ENCODE assay signal across 1 cellular context in the genomic region with DNA sequence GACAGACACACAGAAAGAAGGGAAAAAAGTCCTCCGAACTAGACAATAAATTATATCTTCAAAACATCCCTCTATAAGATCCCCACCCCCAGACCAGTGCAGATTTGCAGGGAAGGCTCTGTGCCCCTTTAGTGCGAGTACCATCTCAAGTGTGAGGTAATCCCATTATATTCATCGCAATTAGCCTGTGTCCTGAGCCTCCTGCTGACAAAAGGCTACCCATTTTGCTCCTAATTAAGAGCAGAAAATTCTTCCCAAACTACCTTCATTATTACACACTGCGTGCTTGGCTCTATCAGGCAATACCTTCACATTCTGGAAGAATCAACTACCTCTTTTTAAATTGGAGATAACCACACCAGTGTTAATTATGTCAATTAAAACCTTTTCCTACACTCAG.
TF ChIP-seq lines count a peak whose summit lies in the region.

No MANE protein-coding gene starts in this region.

TF ChIP-seq in GM23338, 12 proteins besides CTCF, POLR2A, EP300 and RAD21 (continued from another document):
- TF ChIP-seq ZNF462 (CRISPR knock-in tag; IDR thresholded peaks at IDR 0.05) (no peak), JUNB (IDR thresholded peaks at IDR 0.05; ENCODE audit: unreplicated experiment) (no peak), POLR2AphosphoS5 (IDR thresholded peaks at IDR 0.05; ENCODE audit: low read depth) (no peak), EZH2 (IDR thresholded peaks at IDR 0.05; ENCODE audit: low read depth, unreplicated experiment) (no peak), ZNF331 (CRISPR knock-in tag; IDR thresholded peaks at IDR 0.05; ENCODE audit: low read depth) (no peak), REST (IDR thresholded peaks at IDR 0.05; ENCODE audit: unreplicated experiment) (no peak)
TF ChIP-seq in GM23338: peak in this region for 0.
